In genomic region chr4:39698424-39699009, GRCh38 we compare ENCODE assay signal across 8 cellular contexts. TPM values are rescaled to one million over a fixed set of nuclear protein-coding genes. Genes with fewer than 3 reads are reported as not detected.
DNase-seq lines count a peak whose midpoint lies in the region; ATAC-seq and TF ChIP-seq lines count a peak whose summit lies in the region.

No MANE protein-coding gene starts in this region.

- H2BK15ac ChIP-seq in H9 (ENCODE audit: low read depth, low read length): no peak overlapping the region

- H3K36me3 ChIP-seq in tibial artery: peaks cover 0 to 9% (median 9%) of the 10 kb centered on the region in 3 donors

- H3T11ph ChIP-seq in H9 (ENCODE audit: low read length): no peak overlapping the region

- H3K27me3 Mint-ChIP-seq in H9 (ENCODE audit: low read depth): no peaks in the 10 kb centered on the region
- H3K27me3 Mint-ChIP-seq in natural killer cell (ENCODE audit: low read depth in 2 of 2): no peaks in the 10 kb centered on the region

- H2BK5ac ChIP-seq in H9 (ENCODE audit: insufficient read length, low read length): peak overlapping the region; percentile 10

- TF ChIP-seq CTCF in H9 (conservative IDR thresholded peaks at IDR 0.05) (no peak), fibroblast of mammary gland (conservative IDR thresholded peaks at IDR 0.05; ENCODE audit: control insufficient read depth, insufficient read depth, low read depth, low read length) (no peak), natural killer cell (IDR thresholded peaks at IDR 0.05) (no peak), tibial artery (IDR thresholded peaks at IDR 0.05) (no peak)

- no peak overlapping the region for H3K27ac ChIP-seq in H9 (ENCODE audit: insufficient read length, low read depth, low read length)
- H3K27ac ChIP-seq in tibial artery: peak overlapping the region; percentile 90 to 91

- H2AK5ac ChIP-seq in H9 (ENCODE audit: insufficient read length, low read length): no peak overlapping the region

- H4K91ac ChIP-seq in H9 (ENCODE audit: insufficient read length, low read depth, low read length): no peak overlapping the region

- no peaks in the 10 kb centered on the region for H4K20me1 ChIP-seq in H9 (ENCODE audit: control insufficient read depth, insufficient read depth, insufficient read length)

- H3K9me3 ChIP-seq in H9 (ENCODE audit: control insufficient read depth, low read depth, low read length): no peaks in the 10 kb centered on the region
- H3K9me3 ChIP-seq in tibial artery: no peaks in the 10 kb centered on the region

- peak overlapping the region; percentile 99 for H3K18ac ChIP-seq in H9 (ENCODE audit: insufficient read length, low read depth, low read length)

- no peak overlapping the region for H2AFZ ChIP-seq in H9 (ENCODE audit: low read length)

- no peaks in the 10 kb centered on the region; the same call in 1 of the 2 replicates for H3K4me1 ChIP-seq in H9 (ENCODE audit: insufficient read depth, low read length)
- peaks cover 0 to 46% (median 7%) of the 10 kb centered on the region in 4 donors for H3K4me1 ChIP-seq in tibial artery

- no peak overlapping the region for H3K23ac ChIP-seq in H9 (ENCODE audit: insufficient read length, low read depth, low read length)

- no peak overlapping the region; the same call in 1 of the 2 replicates for H3K4ac ChIP-seq in H9 (ENCODE audit: low read depth, low read length)

- intact Hi-C loops in natural killer cell (cut with micrococcal nuclease): loop anchor here (5.0 to 10.0 kb wide), 5 partner anchors 61 to 516 kb away; partner anchors contain the start of genes N4BP2, SMIM14, UGDH and WDR19
- intact Hi-C loops in tibial artery (cut with DNase I; ENCODE audit: low total_unique reads): loop anchor here (1.0 to 5.0 kb wide), 3 partner anchors 171 to 359 kb away; partner anchors contain the start of genes N4BP2, PDS5A and UGDH

- H2BK20ac ChIP-seq in H9 (ENCODE audit: low read depth, low read length, poor library complexity, severe bottlenecking): no peak overlapping the region

- ATAC-seq in natural killer cell: peak; percentile 16 to 52 (median 41)

- peaks cover 10% of the 10 kb centered on the region for H3K23me2 ChIP-seq in H9 (ENCODE audit: insufficient read length, low read depth, low read length, poor library complexity, severe bottlenecking)

- peak overlapping the region; percentile 99 to 100 for H3K4me3 Mint-ChIP-seq in H9
- H3K4me3 Mint-ChIP-seq in natural killer cell: peak overlapping the region; percentile 98

- no peak overlapping the region for H4K8ac ChIP-seq in H9 (replicated peaks; ENCODE audit: insufficient read length, low read depth, low read length)

- WGBS in H9 (ENCODE audit: extremely low coverage, insufficient read length, low lambda C conversion rate): no CpG with 5 or more reads among the region's 21 CpGs

- H2BK120ac ChIP-seq in H9 (ENCODE audit: low read depth, low read length, poor library complexity, severe bottlenecking): no peak overlapping the region

- H3K9me3 Mint-ChIP-seq in H9 (no peaks in the 10 kb centered on the region), natural killer cell (no peaks in the 10 kb centered on the region)

- peak overlapping the region; percentile 99 for H3K14ac ChIP-seq in H9 (ENCODE audit: insufficient read depth, low read length)

- H3K36me3 Mint-ChIP-seq in H9 (ENCODE audit: insufficient read depth in 1 of 3, low read depth in 3 of 3) (peaks cover 8 to 15% (median 11%) of the 10 kb centered on the region in 3 experiments), natural killer cell (no peaks in the 10 kb centered on the region)

- H3K4me3 ChIP-seq in fibroblast of mammary gland (ENCODE audit: control insufficient read depth, low read depth, low read length): peak overlapping the region; percentile 77
- peak overlapping the region; percentile 84 to 95 for H3K4me3 ChIP-seq in tibial artery

- peak; percentile 0 for DNase-seq in DMS153 treated with DMSO at 0.1 percent for 48 hours (lab: John Stamatoyannopoulos, UW; ENCODE audit: unreplicated experiment)
- DNase-seq in DMS153 (lab: John Stamatoyannopoulos, UW): no peak
- peak; percentile 61 for DNase-seq in H9
- peak; percentile 25 for DNase-seq in MV-4-11 (lab: John Stamatoyannopoulos, UW)
- peak; percentile 45 for DNase-seq in activated CD8-positive, alpha-beta memory T cell treated with anti-CD3 and anti-CD28 coated beads, Interleukin-2, amount 50 U/mL, for 4 hours
- DNase-seq in fibroblast of mammary gland (ENCODE audit: low read depth): peak; percentile 32
- no peak for DNase-seq in natural killer cell
- DNase-seq in tibial artery: peak; percentile 44 to 74

- H3K27ac Mint-ChIP-seq in H9 (peak overlapping the region; percentile 99 to 100 (median 99)), natural killer cell (peak overlapping the region; percentile 91 to 99)

- peak overlapping the region; percentile 78 for H3K4me2 ChIP-seq in H9 (ENCODE audit: insufficient read depth, insufficient read length, low read length)

- peak overlapping the region; percentile 92 for H3K9ac ChIP-seq in H9 (ENCODE audit: extremely low read depth, insufficient read length, low read length)

- H3K27me3 ChIP-seq in H9 (ENCODE audit: insufficient read depth, low read length) (no peaks in the 10 kb centered on the region), tibial artery (no peaks in the 10 kb centered on the region)

- H3K4me1 Mint-ChIP-seq in H9 (peaks cover 23 to 29% of the 10 kb centered on the region in 2 experiments), natural killer cell (peaks cover 36 to 45% of the 10 kb centered on the region in 2 donors)

- H4K5ac ChIP-seq in H9 (ENCODE audit: insufficient read length, low read depth, low read length): peak overlapping the region; percentile 26

- no peaks in the 10 kb centered on the region for H3K79me1 ChIP-seq in H9 (ENCODE audit: insufficient read depth, low read depth, low read length, poor library complexity, severe bottlenecking)

- H2BK12ac ChIP-seq in H9 (ENCODE audit: insufficient read length, low read depth, low read length): no peak overlapping the region

- H3K56ac ChIP-seq in H9 (ENCODE audit: insufficient read length, low read depth, low read length): no peak overlapping the region

- peaks cover 39% of the 10 kb centered on the region for H3K79me2 ChIP-seq in H9 (ENCODE audit: insufficient read depth, low read length)

RNA-seq across cellular contexts. Expression of gene UBE2K, which starts 0.6 kb away (rescaled TPM):
- total RNA-seq in H9 (2021) (151 TPM in 2 replicates), natural killer cell (10 to 100 TPM; 38.0 to 53.9 (median 43.6) TPM)

RNA-seq across cellular contexts. Expression of gene SMIM14, which starts 59.9 kb away (rescaled TPM):
- total RNA-seq in H9 (2021): 19.4 and 21.3 TPM in 2 replicates
- 10 to 100 TPM; 12.6 to 21.8 (median 15.2) TPM for total RNA-seq in natural killer cell

Comparison
In these comparisons a context has a peak if more than half of its experiments do, and no peak if none do; other contexts are left out.
1. DNase-seq: peak in DMS153 treated with DMSO at 0.1 percent for 48 hours (single experiment), H9 (single experiment), MV-4-11 (single experiment), activated CD8-positive, alpha-beta memory T cell treated with anti-CD3 and anti-CD28 coated beads, Interleukin-2, amount 50 U/mL, for 4 hours (single experiment), fibroblast of mammary gland (single experiment) and tibial artery (2 of 2); none in DMS153 (single experiment) and natural killer cell (single experiment).